Comparison of ENCODE assay signal across 13 cellular contexts in genomic region chr9:120570296-120570695, GRCh38.
"Had no signal": no experiment of that assay in that cellular context is flagged by ENCODE, and none has a peak within 500 bp of the region (broad histone marks: within the 10 kb centered on the region; RNA-seq: fewer than 3 reads in every experiment).

No MANE protein-coding gene starts in this region.

- H3K27me3 ChIP-seq: body of pancreas, transverse colon, vagina had no signal

- H3K4me3 ChIP-seq: body of pancreas, transverse colon, vagina had no signal

- DNase-seq: activated CD4-positive, alpha-beta memory T cell treated with anti-CD3 and anti-CD28 coated beads for 36 hours; activated CD4-positive, alpha-beta T cell treated with anti-CD3 and anti-CD28 coated beads for 36 hours; activated CD8-positive, alpha-beta memory T cell treated with anti-CD3 and anti-CD28 coated beads, Interleukin-2, amount 10 ng/mL, durations not matched to agents 7 days and 5 days; activated naive CD4-positive, alpha-beta T cell treated with anti-CD3 and anti-CD28 coated beads, Interleukin-2, amount 10 ng/mL, durations not matched to agents 7 days and 5 days; activated T-cell treated with anti-CD3 and anti-CD28 coated beads, Interleukin-2, amount 50 U/mL, for 1 hour; body of pancreas; effector memory CD4-positive, alpha-beta T cell; mesendoderm; occipital lobe; T-helper 17 cell; transverse colon had no signal

- H3K27ac ChIP-seq: vagina had no signal

- ATAC-seq: activated CD4-positive, alpha-beta T cell treated with anti-CD3 and anti-CD28 coated beads for 36 hours; activated CD8-positive, alpha-beta memory T cell treated with anti-CD3 and anti-CD28 coated beads, Interleukin-2, amount 10 ng/mL, durations not matched to agents 7 days and 5 days; body of pancreas; stimulated activated effector memory CD8-positive, alpha-beta T cell treated with anti-CD3 and anti-CD28 coated beads, Interleukin-12 subunit alpha, Interleukin-12 subunit beta, amount 100 ng/mL, for 72 hours; T-helper 17 cell had no signal

- H3K9me3 ChIP-seq: body of pancreas, transverse colon, vagina had no signal

- H3K4me1 ChIP-seq: transverse colon, vagina had no signal
